Comparison of ENCODE assay signal across 25 cellular contexts in genomic region chr2:142588269-142588668, GRCh38.
"Had no signal": no experiment of that assay in that cellular context is flagged by ENCODE, and none has a peak within 500 bp of the region (broad histone marks: within the 10 kb centered on the region; RNA-seq: fewer than 3 reads in every experiment).

No MANE protein-coding gene starts in this region.

- ATAC-seq: gastrocnemius medialis; heart left ventricle; left cardiac atrium; left lung; mucosa of descending colon; right lobe of liver; stimulated activated naive CD8-positive, alpha-beta T cell treated with anti-CD3 and anti-CD28 coated beads, Interleukin-15, amount 100 ng/mL, for 72 hours had no signal

- H3K27me3 ChIP-seq: esophagus squamous epithelium, gastrocnemius medialis, heart left ventricle, hepatocyte, left lung, neural progenitor cell, right lobe of liver, suprapubic skin, transverse colon, vagina had no signal

- H3K79me2 ChIP-seq: hepatocyte, parathyroid adenoma had no signal

- FAIRE-seq: endothelial cell of umbilical vein, small intestine had no signal

- H3K4me1 ChIP-seq: esophagus squamous epithelium, gastrocnemius medialis, heart left ventricle, left lung, neural progenitor cell, parathyroid adenoma, suprapubic skin, transverse colon, vagina had no signal

- H3K36me3 ChIP-seq: esophagus squamous epithelium, gastrocnemius medialis, heart left ventricle, left lung, neural progenitor cell, right lobe of liver, suprapubic skin, transverse colon, vagina had no signal

- H3K4me3 ChIP-seq: coronary artery, esophagus squamous epithelium, gastrocnemius medialis, heart left ventricle, hepatocyte, left lung, mucosa of descending colon, neural progenitor cell, right lobe of liver, suprapubic skin, transverse colon, vagina had no signal

- H3K27ac ChIP-seq: coronary artery, esophagus squamous epithelium, gastrocnemius medialis, heart left ventricle, hepatocyte, left lung, neural progenitor cell, parathyroid adenoma, right lobe of liver, suprapubic skin, transverse colon, vagina had no signal

- H3K4me2 ChIP-seq: hepatocyte, neural progenitor cell had no signal

- H3K9me3 ChIP-seq: esophagus squamous epithelium, gastrocnemius medialis, heart left ventricle, left lung, mucosa of descending colon, right lobe of liver, suprapubic skin, transverse colon, vagina had no signal

- H2AFZ ChIP-seq: hepatocyte, neural progenitor cell, parathyroid adenoma had no signal

- DNase-seq: dermis blood vessel endothelial cell; effector memory CD4-positive, alpha-beta T cell; erythroblast; esophagus squamous epithelium; gastrocnemius medialis; heart left ventricle; left cardiac atrium; left lung; mesenchymal stem cell; mucosa of descending colon; naive B cell; right lobe of liver; small intestine; stimulated activated CD4-positive, alpha-beta T cell treated with anti-CD3 and anti-CD28 coated beads, Interleukin-15, amount 100 ng/mL, for 24 hours; stimulated activated CD4-positive, alpha-beta T cell treated with anti-CD3 and anti-CD28 coated beads, Interleukin-2, amount 100 ng/mL, for 48 hours; stimulated activated naive CD4-positive, alpha-beta T cell; stimulated activated naive CD8-positive, alpha-beta T cell treated with anti-CD3 and anti-CD28 coated beads, Interleukin-15, amount 100 ng/mL, for 72 hours; transverse colon had no signal

- H3K9ac ChIP-seq: neural progenitor cell, parathyroid adenoma had no signal
